Comparison of ENCODE assay signal across 11 cellular contexts in the genomic region with DNA sequence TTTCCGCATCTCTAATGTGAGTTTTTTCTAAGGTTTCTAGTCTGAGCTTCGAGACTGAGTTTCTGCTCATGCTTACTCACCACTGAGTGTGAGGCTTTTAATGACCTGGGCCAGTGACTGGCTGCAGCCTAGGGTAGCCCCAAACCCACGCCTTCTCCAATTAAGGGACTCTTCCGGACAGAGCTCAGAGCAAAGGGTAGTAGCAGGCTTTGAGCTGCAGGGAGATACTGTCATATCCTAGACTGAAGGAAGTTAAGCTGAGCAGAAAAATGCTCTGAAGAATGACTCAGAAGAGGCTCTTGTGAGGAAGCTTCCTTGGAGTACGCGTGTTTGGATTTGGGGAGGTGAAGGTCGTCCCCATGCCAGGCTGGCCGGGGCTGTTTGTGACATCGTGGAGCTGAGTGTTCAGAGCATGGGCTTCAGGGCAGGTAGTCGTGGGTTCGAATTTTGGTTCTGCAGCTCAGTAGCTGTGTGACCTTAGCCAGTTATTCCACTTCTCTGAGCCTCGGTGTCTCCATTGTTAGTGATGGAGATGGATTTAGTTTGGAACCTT. TPM values are rescaled to one million over a fixed set of nuclear protein-coding genes. Genes with fewer than 3 reads are reported as not detected.
DNase-seq lines count a peak whose midpoint lies in the region; ATAC-seq and TF ChIP-seq lines count a peak whose summit lies in the region.
"Had no signal": no experiment of that assay in that cellular context is flagged by ENCODE, and none has a peak within 500 bp of the region (broad histone marks: within the 10 kb centered on the region; RNA-seq: fewer than 3 reads in every experiment).

No MANE protein-coding gene starts in this region.

- H3K36me3 ChIP-seq in endodermal cell (ENCODE audit: control insufficient read depth, insufficient read depth, low read length), result peaks cover 6% of the 10 kb centered on the region
- H3K36me3 ChIP-seq in esophagus squamous epithelium, result peaks cover 0 to 14% (median 0%) of the 10 kb centered on the region in 3 donors

- no peak overlapping the region for H3K4me3 Mint-ChIP-seq in endodermal cell

- H3K36me3 Mint-ChIP-seq in endodermal cell (ENCODE audit: low read depth), result peaks cover 7% of the 10 kb centered on the region

- H3K27ac ChIP-seq in endodermal cell (ENCODE audit: low read depth, low read length), result no peak overlapping the region
- H3K27ac ChIP-seq in esophagus squamous epithelium, result peak overlapping the region in 1 of 4 donors; percentile 23
- H3K27ac ChIP-seq: 22Rv1, neutrophil had no signal

- H3K4me1 ChIP-seq in endodermal cell (ENCODE audit: control insufficient read depth, insufficient read depth, low read length), result no peaks in the 10 kb centered on the region
- peaks cover 15 to 55% (median 22%) of the 10 kb centered on the region in 3 donors for H3K4me1 ChIP-seq in esophagus squamous epithelium

- no peak for DNase-seq in activated CD4-positive, CD25-positive, alpha-beta regulatory T cell (lab: John Stamatoyannopoulos, UW)
- DNase-seq in RKO (ENCODE audit: low spot score) (peak; percentile 100), cardiac fibroblast (ENCODE audit: low read depth in 2 of 2) (peak; percentile 54 to 84), SHP77 treated with DMSO at 0.1 percent for 48 hours (lab: John Stamatoyannopoulos, UW) (no peak), endodermal cell (no peak), esophagus squamous epithelium (lab: John Stamatoyannopoulos, UW) (no peak)
- peak; percentile 73 for DNase-seq in stimulated activated CD4-positive, alpha-beta T cell treated with anti-CD3 and anti-CD28 coated beads, Interleukin-1b, Interleukin-23, amount 100 ng/mL, for 48 hours
- DNase-seq: SW 1271 had no signal

- TF ChIP-seq CTCF in cardiac fibroblast (IDR thresholded peaks at IDR 0.05; ENCODE audit: low read depth, low read length), result no peak
- no peak for TF ChIP-seq CTCF in endodermal cell (conservative IDR thresholded peaks at IDR 0.05)
- no peak for TF ChIP-seq CTCF in esophagus squamous epithelium (IDR thresholded peaks at IDR 0.05)

- H3K27ac Mint-ChIP-seq in endodermal cell, result no peak overlapping the region

- intact Hi-C loops in esophagus squamous epithelium (cut with DNase I), result no loop called here

- H3K9me3 ChIP-seq in endodermal cell (ENCODE audit: control insufficient read depth, low read length) (no peaks in the 10 kb centered on the region), esophagus squamous epithelium (no peaks in the 10 kb centered on the region)
- H3K9me3 ChIP-seq: neutrophil had no signal

- no peak overlapping the region for H3K9ac ChIP-seq in endodermal cell (ENCODE audit: extremely low read depth, low read length, poor library complexity, severe bottlenecking)

- H3K4me3 ChIP-seq in cardiac fibroblast (replicated peaks in 1 of 2; ENCODE audit: low read depth in 2 of 2, low read length in 2 of 2), result no peak overlapping the region
- H3K4me3 ChIP-seq in endodermal cell (ENCODE audit: low read length), result no peak overlapping the region
- no peak overlapping the region for H3K4me3 ChIP-seq in esophagus squamous epithelium

- peak; percentile 33 to 42 for ATAC-seq in activated CD4-positive, CD25-positive, alpha-beta regulatory T cell treated with anti-CD3 and anti-CD28 coated beads, Interleukin-2, amount 50 U/mL, for 24 hours

- H3K4me1 Mint-ChIP-seq in endodermal cell, result peaks cover 27% of the 10 kb centered on the region

- H3K9me3 Mint-ChIP-seq in endodermal cell, result no peaks in the 10 kb centered on the region

- no peaks in the 10 kb centered on the region for H3K27me3 ChIP-seq in endodermal cell (ENCODE audit: control insufficient read depth, insufficient read depth, low read length, poor library complexity, severe bottlenecking)
- no peaks in the 10 kb centered on the region for H3K27me3 ChIP-seq in esophagus squamous epithelium
- H3K27me3 ChIP-seq: neutrophil had no signal

- WGBS in endodermal cell (ENCODE audit: insufficient coverage in 1 of 2, insufficient read length in 1 of 2), 2 experiments, result 87 to 89% methylated on average over 8 to 12 of the region's 12 CpGs
- 69 to 71% methylated on average over 9 to 10 of the region's 12 CpGs for WGBS in esophagus squamous epithelium, 2 donors

- TF ChIP-seq POLR2A in esophagus squamous epithelium (IDR thresholded peaks at IDR 0.05), result no peak

- peaks cover 1% of the 10 kb centered on the region for H3K27me3 Mint-ChIP-seq in endodermal cell (ENCODE audit: insufficient read depth)

RNA-seq across cellular contexts. Expression of gene USP20, which starts 3.5 kb away (rescaled TPM):
- 10 to 100 TPM; 24.4 to 25.8 TPM for total RNA-seq in endodermal cell
- 23.8 TPM for polyA plus RNA-seq in endodermal cell (2013, experiment 1 of 2)
- 20.7 TPM for polyA plus RNA-seq in endodermal cell (2013, experiment 2 of 2)
- 10 to 100 TPM; 12.3 to 19.7 (median 13.6) TPM for total RNA-seq in esophagus squamous epithelium

RNA-seq across cellular contexts. Expression of gene C9orf78, which starts 3.7 kb away (rescaled TPM):
- total RNA-seq in endodermal cell (10 to 100 TPM; 29.9 to 34.1 TPM), esophagus squamous epithelium (10 to 100 TPM; 31.2 to 92.3 (median 51.5) TPM)
- 42.8 TPM for polyA plus RNA-seq in endodermal cell (2013, experiment 1 of 2)
- polyA plus RNA-seq in endodermal cell (2013, experiment 2 of 2), result 38.7 TPM

RNA-seq across cellular contexts. Expression of gene TOR1A, which starts 14.8 kb away (rescaled TPM):
- total RNA-seq in endodermal cell, result 10 to 100 TPM; 48.4 to 49.9 TPM
- 40.8 TPM for polyA plus RNA-seq in endodermal cell (2013, experiment 1 of 2)
- polyA plus RNA-seq in endodermal cell (2013, experiment 2 of 2), result 38.2 TPM
- 10 to 100 TPM; 11.3 to 34.7 (median 24.8) TPM for total RNA-seq in esophagus squamous epithelium

RNA-seq across cellular contexts. Expression of gene TOR1B, which starts 35.8 kb away (rescaled TPM):
- total RNA-seq in endodermal cell (10 to 100 TPM; 15.2 to 16.9 TPM), esophagus squamous epithelium (10 to 100 TPM; 16.1 to 17.3 (median 17.0) TPM)
- 18.2 TPM for polyA plus RNA-seq in endodermal cell (2013, experiment 1 of 2)
- polyA plus RNA-seq in endodermal cell (2013, experiment 2 of 2), result 15.5 TPM

Comparison
In these comparisons a context has a peak if more than half of its experiments do, and no peak if none do; other contexts are left out.
1. DNase-seq: peak in RKO (single experiment), cardiac fibroblast (2 of 2) and stimulated activated CD4-positive, alpha-beta T cell treated with anti-CD3 and anti-CD28 coated beads, Interleukin-1b, Interleukin-23, amount 100 ng/mL, for 48 hours (single experiment); none in activated CD4-positive, CD25-positive, alpha-beta regulatory T cell (0 of 4), SHP77 treated with DMSO at 0.1 percent for 48 hours (single experiment), endodermal cell (single experiment) and esophagus squamous epithelium (single experiment).